Comparison of ENCODE assay signal across 19 cellular contexts in the genomic region with DNA sequence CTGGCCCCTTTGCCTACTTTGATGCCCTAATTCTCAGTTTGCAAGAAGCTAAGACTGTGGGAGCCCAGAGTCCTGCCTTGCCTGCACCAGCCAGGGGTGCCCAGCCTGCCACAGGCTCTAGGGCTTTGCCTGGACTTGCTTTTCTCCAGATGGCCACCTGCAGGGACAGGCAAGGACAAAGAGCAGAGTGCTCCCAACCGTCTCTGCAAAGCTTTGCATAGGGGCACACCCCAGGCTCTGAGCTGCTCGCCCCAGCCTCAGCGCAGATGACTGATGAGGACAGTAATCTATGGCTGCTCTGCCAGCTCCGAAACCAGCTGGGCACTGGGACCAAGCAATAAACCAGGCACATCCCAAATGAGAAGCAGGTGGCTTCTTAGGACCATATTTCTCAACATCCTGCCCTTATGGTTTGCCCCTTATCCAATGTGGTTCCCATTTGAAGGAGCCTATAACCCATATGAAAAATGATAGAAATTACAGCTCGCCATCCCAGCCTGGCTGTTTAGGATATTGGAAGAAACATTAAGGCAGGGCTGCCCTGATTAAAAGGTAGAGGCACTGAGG. TPM values are rescaled to one million over a fixed set of nuclear protein-coding genes. Genes with fewer than 3 reads are reported as not detected.
DNase-seq lines count a peak whose midpoint lies in the region; ATAC-seq and TF ChIP-seq lines count a peak whose summit lies in the region.
"Had no signal": no experiment of that assay in that cellular context is flagged by ENCODE, and none has a peak within 500 bp of the region (broad histone marks: within the 10 kb centered on the region; RNA-seq: fewer than 3 reads in every experiment).

No MANE protein-coding gene starts in this region.

- no peaks in the 10 kb centered on the region for H3K9me3 Mint-ChIP-seq in MCF 10A (ENCODE audit: unreplicated experiment)
- H3K9me3 Mint-ChIP-seq: activated naive CD8-positive, alpha-beta T cell treated with anti-CD3 and anti-CD28 coated beads, Interleukin-2, amount 10 ng/mL, durations not matched to agents 7 days and 5 days; activated T-cell treated with anti-CD3 and anti-CD28 coated beads, Interleukin-2, amount 50 U/mL, for 72 hours had no signal

- H3F3A ChIP-seq in smooth muscle cell (ENCODE audit: low read depth): peaks cover 6% of the 10 kb centered on the region

- in situ Hi-C loops in mammary epithelial cell (cut with MboI; ENCODE audit: low sequenced_read_pairs in 2 of 2): no loop called here

- no peaks in the 10 kb centered on the region for H3K79me2 ChIP-seq in mammary epithelial cell (ENCODE audit: insufficient read depth, low read length)
- no peaks in the 10 kb centered on the region for H3K79me2 ChIP-seq in smooth muscle cell (ENCODE audit: low read depth)

- no peak overlapping the region for H3K4me3 Mint-ChIP-seq in MCF 10A (ENCODE audit: unreplicated experiment)
- H3K4me3 Mint-ChIP-seq: activated naive CD8-positive, alpha-beta T cell treated with anti-CD3 and anti-CD28 coated beads, Interleukin-2, amount 10 ng/mL, durations not matched to agents 7 days and 5 days had no signal

- POLR2A ChIA-PET in MCF 10A (lab: Yijun Ruan, JAX) (no interaction called here), HEK293 (lab: Yijun Ruan, JAX) (interaction anchor here (1.0 kb wide), 1 partner anchor 32 kb away, joined by 8 read pairs; no protein-coding TSS in a partner anchor)

- H3K4me2 ChIP-seq in mammary epithelial cell (ENCODE audit: insufficient read depth, low read depth, low read length) (peak overlapping the region; percentile 6), smooth muscle cell (no peak overlapping the region)

- no peak for ATAC-seq in HG02870 (IDR thresholded peaks at IDR 0.05; ENCODE audit: unreplicated experiment)
- ATAC-seq: activated T-cell treated with anti-CD3 and anti-CD28 coated beads, Interleukin-2, amount 50 U/mL, for 72 hours; gastrocnemius medialis had no signal

- H3K4me1 Mint-ChIP-seq in MCF 10A (ENCODE audit: insufficient read depth, unreplicated experiment): peaks cover 15% of the 10 kb centered on the region

- H3K27ac ChIP-seq in mammary epithelial cell (ENCODE audit: insufficient read depth, low read depth, low read length) (no peak overlapping the region), HEK293 (ENCODE audit: extremely low read depth, low read depth, low read length) (no peak overlapping the region), thymus (ENCODE audit: low read depth) (peak overlapping the region; percentile 58), smooth muscle cell (ENCODE audit: low read depth) (no peak overlapping the region)
- H3K27ac ChIP-seq: gastrocnemius medialis, testis had no signal

- dilution Hi-C loops in mammary epithelial cell (cut with HindIII; ENCODE audit: low sequenced_read_pairs): loop anchor here (5.0 kb wide), 3 partner anchors 33 to 58 kb away; no protein-coding TSS in a partner anchor

- WGBS in mammary epithelial cell (ENCODE audit: low coverage, missing lambda C conversion rate): 46% methylated on average over 5 of the region's 5 CpGs
- 90% methylated on average over 5 of the region's 5 CpGs for WGBS in thymus
- 77% methylated on average over 5 of the region's 5 CpGs for WGBS in smooth muscle cell (ENCODE audit: low lambda C conversion rate)

- H3K27me3 Mint-ChIP-seq in MCF 10A (ENCODE audit: insufficient read depth, unreplicated experiment): no peaks in the 10 kb centered on the region
- H3K27me3 Mint-ChIP-seq: activated naive CD8-positive, alpha-beta T cell treated with anti-CD3 and anti-CD28 coated beads, Interleukin-2, amount 10 ng/mL, durations not matched to agents 7 days and 5 days had no signal

- H3K4me1 ChIP-seq in mammary epithelial cell (ENCODE audit: insufficient read depth, low read length): peaks cover 14% of the 10 kb centered on the region
- no peaks in the 10 kb centered on the region; the same call in 1 of the 2 replicates for H3K4me1 ChIP-seq in HEK293 (ENCODE audit: control insufficient read depth, insufficient read depth, low read length)
- peaks cover 85% of the 10 kb centered on the region for H3K4me1 ChIP-seq in thymus (ENCODE audit: control insufficient read depth, insufficient read depth, low read length)
- no peaks in the 10 kb centered on the region for H3K4me1 ChIP-seq in smooth muscle cell (ENCODE audit: low read depth)
- H3K4me1 ChIP-seq: gastrocnemius medialis had no signal

- H2AFZ ChIP-seq in mammary epithelial cell (ENCODE audit: low read depth, low read length): no peak overlapping the region
- H2AFZ ChIP-seq in smooth muscle cell (ENCODE audit: low read depth): no peak overlapping the region

- H4K20me1 ChIP-seq in mammary epithelial cell (ENCODE audit: insufficient read depth, low read length): no peaks in the 10 kb centered on the region
- H4K20me1 ChIP-seq in smooth muscle cell (ENCODE audit: low read depth): no peaks in the 10 kb centered on the region

- CTCF ChIA-PET in mammary epithelial cell (lab: Charles Lee; ENCODE audit: low non-redundant PET) (no interaction called here), MCF 10A (lab: Yijun Ruan, JAX) (interaction anchor here (1.2 to 2.8 kb wide), 7 partner anchors 12 to 51 kb away, joined by 3 to 17 read pairs (median 5); no protein-coding TSS in a partner anchor), HEK293 (lab: Yijun Ruan, JAX) (interaction anchor here (1.1 to 1.2 kb wide), 2 partner anchors 13 to 56 kb away, joined by 4 read pairs; no protein-coding TSS in a partner anchor)

- no peaks in the 10 kb centered on the region for H3K36me3 ChIP-seq in mammary epithelial cell (ENCODE audit: insufficient read depth, low read length)
- H3K36me3 ChIP-seq in HEK293 (ENCODE audit: control insufficient read depth in 2 of 2, insufficient read depth in 1 of 2, low read length in 2 of 2): no peaks in the 10 kb centered on the region
- no peaks in the 10 kb centered on the region for H3K36me3 ChIP-seq in thymus (ENCODE audit: control insufficient read depth, insufficient read depth)
- H3K36me3 ChIP-seq in smooth muscle cell (ENCODE audit: low read depth): no peaks in the 10 kb centered on the region
- H3K36me3 ChIP-seq: gastrocnemius medialis had no signal

- no TSS peak for BruUV-seq in mammary epithelial cell (replicated peaks; lab: Mats Ljungman, UMichigan)
- BruUV-seq in MCF 10A (replicated peaks; lab: Mats Ljungman, UMichigan): no TSS peak

- H3K27me3 ChIP-seq in mammary epithelial cell (ENCODE audit: insufficient read depth, low read length): no peaks in the 10 kb centered on the region
- no peaks in the 10 kb centered on the region for H3K27me3 ChIP-seq in thymus (ENCODE audit: control insufficient read depth, insufficient read depth)
- H3K27me3 ChIP-seq in smooth muscle cell (ENCODE audit: low read depth): no peaks in the 10 kb centered on the region
- H3K27me3 ChIP-seq: gastrocnemius medialis, testis had no signal

- intact Hi-C loops in mammary epithelial cell (cut with micrococcal nuclease) (no loop called here), MCF 10A (cut with micrococcal nuclease) (no loop called here)

- H3K9ac ChIP-seq in mammary epithelial cell (ENCODE audit: insufficient read depth, low read length): no peak overlapping the region
- no peak overlapping the region for H3K9ac ChIP-seq in smooth muscle cell (ENCODE audit: low read depth)

- no peak for TF ChIP-seq CTCF in mammary epithelial cell (conservative IDR thresholded peaks at IDR 0.05 in 1 of 2, IDR thresholded peaks at IDR 0.05 in 1 of 2; ENCODE audit: extremely low read depth in 1 of 2, insufficient read depth in 1 of 2, low read depth in 1 of 2, low read length in 2 of 2)
- TF ChIP-seq CTCF in MCF 10A (IDR thresholded peaks at IDR 0.05; ENCODE audit: unreplicated experiment): no peak
- TF ChIP-seq CTCF in HEK293 (tag by site-specific recombination; IDR thresholded peaks at IDR 0.05): no peak
- TF ChIP-seq CTCF in smooth muscle cell (IDR thresholded peaks at IDR 0.05; ENCODE audit: borderline replicate concordance, insufficient read depth, poor library complexity, severe bottlenecking): no peak

- no peak overlapping the region for H3K4me3 ChIP-seq in mammary epithelial cell (replicated peaks in 1 of 3; ENCODE audit: insufficient read depth in 1 of 3, low read depth in 2 of 3, low read length in 3 of 3)
- H3K4me3 ChIP-seq in HEK293 (ENCODE audit: low read depth, low read length): no peak overlapping the region
- H3K4me3 ChIP-seq in thymus (ENCODE audit: low read length): no peak overlapping the region
- no peak overlapping the region for H3K4me3 ChIP-seq in smooth muscle cell
- H3K4me3 ChIP-seq: gastrocnemius medialis, skin epidermis, testis had no signal

- H3K9me3 ChIP-seq in mammary epithelial cell (replicated peaks; ENCODE audit: insufficient read depth, low read length) (no peaks in the 10 kb centered on the region), HEK293 (ENCODE audit: control insufficient read depth, insufficient read depth, low read depth, low read length) (no peaks in the 10 kb centered on the region), thymus (ENCODE audit: control insufficient read depth) (no peaks in the 10 kb centered on the region), smooth muscle cell (replicated peaks; ENCODE audit: low read depth) (no peaks in the 10 kb centered on the region)
- H3K9me3 ChIP-seq: gastrocnemius medialis, testis had no signal

- H3K27ac Mint-ChIP-seq in MCF 10A (ENCODE audit: low read depth, unreplicated experiment): no peak overlapping the region
- H3K27ac Mint-ChIP-seq: activated T-cell treated with anti-CD3 and anti-CD28 coated beads, Interleukin-2, amount 50 U/mL, for 72 hours had no signal

- peaks cover 6% of the 10 kb centered on the region for H3K36me3 Mint-ChIP-seq in MCF 10A (ENCODE audit: insufficient read depth, unreplicated experiment)

- DNase-seq in mammary epithelial cell: peak; percentile 26
- no peak for DNase-seq in MCF 10A (ENCODE audit: unreplicated experiment)
- DNase-seq in epidermal melanocyte (ENCODE audit: insufficient read length, low spot score): peak; percentile 57
- DNase-seq in smooth muscle cell (lab: John Stamatoyannopoulos, UW; ENCODE audit: unreplicated experiment): no peak
- DNase-seq: activated naive CD8-positive, alpha-beta T cell treated with anti-CD3 and anti-CD28 coated beads, Interleukin-2, amount 10 ng/mL, durations not matched to agents 7 days and 5 days; activated T-cell treated with anti-CD3 and anti-CD28 coated beads, Interleukin-2, amount 50 U/mL, for 72 hours; erythroblast; gastrocnemius medialis; islet precursor cell; NCI-H1105; NCI-H2081; stimulated activated CD4-positive, alpha-beta T cell treated with anti-CD3 and anti-CD28 coated beads, Interleukin-2, amount 100 ng/mL, for 48 hours; stimulated activated naive CD4-positive, alpha-beta T cell; T-helper 9 cell; testis had no signal

TF ChIP-seq in HEK293, 187 proteins besides CTCF, POLR2A, EP300 and RAD21:
- peak; percentile 48; the same call in 1 of the 2 replicates for TF ChIP-seq ZIC2 (tag by site-specific recombination; IDR thresholded peaks at IDR 0.05)
- TF ChIP-seq ZNF292 (tag by site-specific recombination; IDR thresholded peaks at IDR 0.05; ENCODE audit: borderline replicate concordance, low read depth): no peak

RNA-seq across cellular contexts. Expression of a gene that starts 25.4 kb away (rescaled TPM):
- total RNA-seq in mammary epithelial cell (1 to 10 TPM; 3.3 to 6.5 TPM), MCF 10A (2022) (0.29 and 0.42 TPM in 2 replicates), smooth muscle cell (1.8 and 3.2 TPM in 2 replicates)
- polyA plus RNA-seq in mammary epithelial cell (2.0 TPM), thymus (247 TPM), smooth muscle cell (3.4 and 10.8 TPM in 2 replicates)
- 18.8 TPM for polyA minus RNA-seq in mammary epithelial cell

Comparison
In these comparisons a context has a peak if more than half of its experiments do, and no peak if none do; other contexts are left out.
1. DNase-seq: peak in mammary epithelial cell (single experiment) and epidermal melanocyte (single experiment); none in MCF 10A (single experiment) and smooth muscle cell (single experiment).